In genomic region chr9:105216440-105217178, GRCh38 we compare ENCODE assay signal across 1 cellular context.
TF ChIP-seq lines count a peak whose summit lies in the region.

No MANE protein-coding gene starts in this region.

TF ChIP-seq in liver, 16 proteins besides CTCF, POLR2A, EP300 and RAD21:
- TF ChIP-seq HNF4A (conservative IDR thresholded peaks at IDR 0.05), result peak; percentile 76 to 95
- TF ChIP-seq JUND (IDR thresholded peaks at IDR 0.05), result peak in 1 of 2 donors; percentile 52
- TF ChIP-seq ATF3 (IDR thresholded peaks at IDR 0.05), result no peak
- TF ChIP-seq GABPA (IDR thresholded peaks at IDR 0.05 in 1 of 2, conservative IDR thresholded peaks at IDR 0.05 in 1 of 2), result no peak
- TF ChIP-seq NR2F2 (IDR thresholded peaks at IDR 0.05), result no peak
- TF ChIP-seq HNF4G (IDR thresholded peaks at IDR 0.05), result no peak
- TF ChIP-seq REST (IDR thresholded peaks at IDR 0.05), result no peak
- TF ChIP-seq ZBTB33 (IDR thresholded peaks at IDR 0.05), result no peak
- peak; percentile 23 for TF ChIP-seq FOXA2 (IDR thresholded peaks at IDR 0.05)
- TF ChIP-seq RXRA (IDR thresholded peaks at IDR 0.05), result peak in 1 of 2 donors; percentile 78
- peak; percentile 61 for TF ChIP-seq YY1 (IDR thresholded peaks at IDR 0.05)
- no peak for TF ChIP-seq EGR1 (IDR thresholded peaks at IDR 0.05; ENCODE audit: low read depth in 2 of 2)
- TF ChIP-seq SP1 (IDR thresholded peaks at IDR 0.05), result peak; percentile 50
